Comparison of ENCODE assay signal across 31 cellular contexts in genomic region chr19:42538841-42539709, GRCh38. TPM values are rescaled to one million over a fixed set of nuclear protein-coding genes. Genes with fewer than 3 reads are reported as not detected.
"Had no signal": no experiment of that assay in that cellular context is flagged by ENCODE, and none has a peak within 500 bp of the region (broad histone marks: within the 10 kb centered on the region; RNA-seq: fewer than 3 reads in every experiment).

No MANE protein-coding gene starts in this region.

- H3K4me2 ChIP-seq: smooth muscle cell had no signal

- DNase-seq: activated CD4-positive, alpha-beta memory T cell treated with anti-CD3 and anti-CD28 coated beads for 36 hours; activated CD4-positive, alpha-beta T cell treated with anti-CD3 and anti-CD28 coated beads, Interleukin-2, amount 10 ng/mL, durations not matched to agents 24 days and 14 days; activated CD4-positive, CD25-positive, alpha-beta regulatory T cell treated with anti-CD3 and anti-CD28 coated beads, Interleukin-2, amount 50 U/mL, for 72 hours; activated naive CD4-positive, alpha-beta T cell treated with anti-CD3 and anti-CD28 coated beads, Interleukin-2, amount 10 ng/mL, durations not matched to agents 7 days and 5 days; activated T-cell treated with anti-CD3 and anti-CD28 coated beads for 4 hours; activated T-cell treated with anti-CD3 and anti-CD28 coated beads, Interleukin-2, amount 50 U/mL, for 72 hours; dermis blood vessel endothelial cell; effector CD8-positive, alpha-beta T cell; esophagus squamous epithelium; foreskin melanocyte; left ventricle myocardium superior; psoas muscle; sigmoid colon; stimulated activated CD4-positive, alpha-beta T cell treated with anti-CD3 and anti-CD28 coated beads, Interleukin-1b, Interleukin-23, amount 100 ng/mL, for 48 hours; stimulated activated CD4-positive, alpha-beta T cell treated with anti-CD3 and anti-CD28 coated beads, Interleukin-4, amount 100 ng/mL, for 4 hours; stimulated activated CD8-positive, alpha-beta memory T cell treated with anti-CD3 and anti-CD28 coated beads, Interleukin-4, amount 100 ng/mL, for 48 hours; stimulated activated naive B cell treated with anti-CD40 and anti-IgM and Interleukin-4, amounts not matched to agents 10 μg/mL and 1 μg/mL and 100 μg/mL, for 72 hours; T-helper 2 cell; thyroid gland had no signal

- H3K36me3 ChIP-seq: breast epithelium, esophagus squamous epithelium, pancreas, sigmoid colon, stomach, thyroid gland had no signal

- H3K4me3 ChIP-seq: breast epithelium, esophagus squamous epithelium, pancreas, psoas muscle, sigmoid colon, smooth muscle cell, stomach, thyroid gland had no signal

- H3K4me1 Mint-ChIP-seq: activated CD4-positive, alpha-beta T cell treated with anti-CD3 and anti-CD28 coated beads, Interleukin-2, amount 10 ng/mL, durations not matched to agents 24 days and 14 days; activated naive CD4-positive, alpha-beta T cell treated with anti-CD3 and anti-CD28 coated beads, Interleukin-2, amount 10 ng/mL, durations not matched to agents 7 days and 5 days; central memory CD8-positive, alpha-beta T cell; stimulated activated naive B cell treated with anti-CD40 and anti-IgM and Interleukin-4, amounts not matched to agents 10 μg/mL and 1 μg/mL and 100 μg/mL, for 72 hours had no signal

- FAIRE-seq: colon, endometrium, pancreas, urothelium cell line had no signal

- H3K27ac ChIP-seq: epithelial cell of prostate, esophagus squamous epithelium, pancreas, psoas muscle, sigmoid colon, stomach, thyroid gland had no signal

- H3K4me1 ChIP-seq: breast epithelium, esophagus squamous epithelium, pancreas, psoas muscle, sigmoid colon, stomach, thyroid gland had no signal

- H3K4me3 Mint-ChIP-seq: activated CD4-positive, alpha-beta memory T cell treated with anti-CD3 and anti-CD28 coated beads for 36 hours; activated CD4-positive, alpha-beta T cell treated with anti-CD3 and anti-CD28 coated beads, Interleukin-2, amount 10 ng/mL, durations not matched to agents 24 days and 14 days; activated naive CD4-positive, alpha-beta T cell treated with anti-CD3 and anti-CD28 coated beads, Interleukin-2, amount 10 ng/mL, durations not matched to agents 7 days and 5 days; activated T-cell treated with anti-CD3 and anti-CD28 coated beads, Interleukin-2, amount 50 U/mL, for 72 hours; central memory CD8-positive, alpha-beta T cell; stimulated activated naive B cell treated with anti-CD40 and anti-IgM and Interleukin-4, amounts not matched to agents 10 μg/mL and 1 μg/mL and 100 μg/mL, for 72 hours had no signal

- H3K27me3 Mint-ChIP-seq: activated CD4-positive, alpha-beta memory T cell treated with anti-CD3 and anti-CD28 coated beads for 36 hours; central memory CD8-positive, alpha-beta T cell had no signal

- H3K27ac Mint-ChIP-seq: activated CD4-positive, alpha-beta memory T cell treated with anti-CD3 and anti-CD28 coated beads for 36 hours; activated CD4-positive, alpha-beta T cell treated with anti-CD3 and anti-CD28 coated beads, Interleukin-2, amount 10 ng/mL, durations not matched to agents 24 days and 14 days; activated naive CD4-positive, alpha-beta T cell treated with anti-CD3 and anti-CD28 coated beads, Interleukin-2, amount 10 ng/mL, durations not matched to agents 7 days and 5 days; activated T-cell treated with anti-CD3 and anti-CD28 coated beads, Interleukin-2, amount 50 U/mL, for 72 hours; stimulated activated naive B cell treated with anti-CD40 and anti-IgM and Interleukin-4, amounts not matched to agents 10 μg/mL and 1 μg/mL and 100 μg/mL, for 72 hours had no signal

- H3K9me3 Mint-ChIP-seq: activated CD4-positive, alpha-beta memory T cell treated with anti-CD3 and anti-CD28 coated beads for 36 hours; activated CD4-positive, alpha-beta T cell treated with anti-CD3 and anti-CD28 coated beads, Interleukin-2, amount 10 ng/mL, durations not matched to agents 24 days and 14 days; activated naive CD4-positive, alpha-beta T cell treated with anti-CD3 and anti-CD28 coated beads, Interleukin-2, amount 10 ng/mL, durations not matched to agents 7 days and 5 days; activated T-cell treated with anti-CD3 and anti-CD28 coated beads, Interleukin-2, amount 50 U/mL, for 72 hours; central memory CD8-positive, alpha-beta T cell; stimulated activated naive B cell treated with anti-CD40 and anti-IgM and Interleukin-4, amounts not matched to agents 10 μg/mL and 1 μg/mL and 100 μg/mL, for 72 hours had no signal

- ATAC-seq: activated T-cell treated with anti-CD3 and anti-CD28 coated beads, Interleukin-2, amount 50 U/mL, for 72 hours; left ventricle myocardium superior; pancreas; psoas muscle; stimulated activated naive B cell treated with anti-CD40 and anti-IgM and Interleukin-4, amounts not matched to agents 10 μg/mL and 1 μg/mL and 100 μg/mL, for 72 hours had no signal

- H3K27me3 ChIP-seq: breast epithelium, pancreas, sigmoid colon, stomach, thyroid gland had no signal

- H3K36me3 Mint-ChIP-seq: activated CD4-positive, alpha-beta memory T cell treated with anti-CD3 and anti-CD28 coated beads for 36 hours; activated naive CD4-positive, alpha-beta T cell treated with anti-CD3 and anti-CD28 coated beads, Interleukin-2, amount 10 ng/mL, durations not matched to agents 7 days and 5 days; stimulated activated naive B cell treated with anti-CD40 and anti-IgM and Interleukin-4, amounts not matched to agents 10 μg/mL and 1 μg/mL and 100 μg/mL, for 72 hours had no signal

- H3K9me3 ChIP-seq: breast epithelium, esophagus squamous epithelium, pancreas, psoas muscle, sigmoid colon, thyroid gland had no signal

RNA-seq across cellular contexts. Expression of gene CEACAM8, which starts 55.6 kb away (rescaled TPM):
- total RNA-seq: activated CD4-positive, alpha-beta memory T cell treated with anti-CD3 and anti-CD28 coated beads for 36 hours; activated CD4-positive, alpha-beta T cell treated with anti-CD3 and anti-CD28 coated beads, Interleukin-2, amount 10 ng/mL, durations not matched to agents 24 days and 14 days; activated T-cell treated with anti-CD3 and anti-CD28 coated beads, Interleukin-2, amount 50 U/mL, for 72 hours; breast epithelium; dermis blood vessel endothelial cell; esophagus squamous epithelium; left ventricle myocardium superior; lung microvascular endothelial cell; mucosa of gallbladder; pancreas; sigmoid colon; smooth muscle cell; thyroid gland had no signal
- polyA plus RNA-seq: neural cell, pancreas, smooth muscle cell had no signal
